Comparison of ENCODE assay signal across 7 cellular contexts in genomic region chr3:99920530-99921376, GRCh38.
DNase-seq lines count a peak whose midpoint lies in the region; ATAC-seq, FAIRE-seq and TF ChIP-seq lines count a peak whose summit lies in the region.

No MANE protein-coding gene starts in this region.

- H3K27me3 ChIP-seq in CD8-positive, alpha-beta T cell (ENCODE audit: insufficient read depth, low read length): no peaks in the 10 kb centered on the region

- no peaks in the 10 kb centered on the region for H3K36me3 ChIP-seq in HEK293 (ENCODE audit: control insufficient read depth in 2 of 2, insufficient read depth in 1 of 2, low read length in 2 of 2)
- no peaks in the 10 kb centered on the region for H3K36me3 ChIP-seq in CD8-positive, alpha-beta T cell (ENCODE audit: insufficient read depth, low read length)

- DNase-seq in RCC 7860 (ENCODE audit: low spot score) (peak; percentile 57), globus pallidus (ENCODE audit: low spot score) (peak; percentile 36), renal cortical epithelial cell (ENCODE audit: low read depth) (peak; percentile 44), T-helper 9 cell (no peak)
- no peak for DNase-seq in CD8-positive, alpha-beta T cell

- H3K9me3 ChIP-seq in HEK293 (ENCODE audit: control insufficient read depth, insufficient read depth, low read depth, low read length): no peaks in the 10 kb centered on the region
- no peaks in the 10 kb centered on the region for H3K9me3 ChIP-seq in CD8-positive, alpha-beta T cell (ENCODE audit: low read length)

- H3K36me3 Mint-ChIP-seq in CD8-positive, alpha-beta T cell: peaks cover 3% of the 10 kb centered on the region

- no peaks in the 10 kb centered on the region for H3K27me3 Mint-ChIP-seq in CD8-positive, alpha-beta T cell (ENCODE audit: low read depth)

- intact Hi-C loops in CD8-positive, alpha-beta T cell (cut with DNase I, micrococcal nuclease): no loop called here

- H3K27ac Mint-ChIP-seq in CD8-positive, alpha-beta T cell: no peak overlapping the region

- H3K4me1 ChIP-seq in HEK293 (ENCODE audit: control insufficient read depth, insufficient read depth, low read length): peaks cover 3% of the 10 kb centered on the region; the same call in 1 of the 2 replicates
- H3K4me1 ChIP-seq in CD8-positive, alpha-beta T cell (ENCODE audit: insufficient read depth, low read length): no peaks in the 10 kb centered on the region

- TF ChIP-seq CTCF in HEK293 (tag by site-specific recombination; IDR thresholded peaks at IDR 0.05): no peak
- no peak for TF ChIP-seq CTCF in CD8-positive, alpha-beta T cell (IDR thresholded peaks at IDR 0.05)

- no peak overlapping the region for H3K4me3 Mint-ChIP-seq in CD8-positive, alpha-beta T cell

- no peak for ATAC-seq in CD8-positive, alpha-beta T cell
- no peak for ATAC-seq in GM21423 (IDR thresholded peaks at IDR 0.05; ENCODE audit: unreplicated experiment)

- peak overlapping the region; percentile 8 for H3K27ac ChIP-seq in HEK293 (ENCODE audit: extremely low read depth, low read depth, low read length)
- H3K27ac ChIP-seq in CD8-positive, alpha-beta T cell (ENCODE audit: low read depth, low read length): no peak overlapping the region

- CTCF ChIA-PET in HEK293 (lab: Yijun Ruan, JAX): no interaction called here
- CTCF ChIA-PET in CD8-positive, alpha-beta T cell (lab: Charles Lee): no interaction called here

- H3K4me1 Mint-ChIP-seq in CD8-positive, alpha-beta T cell (ENCODE audit: low read depth): peaks cover 8% of the 10 kb centered on the region

- POLR2A ChIA-PET in HEK293 (lab: Yijun Ruan, JAX): no interaction called here
- POLR2A ChIA-PET in CD8-positive, alpha-beta T cell (lab: Charles Lee): no interaction called here

- no peak overlapping the region for H3K4me3 ChIP-seq in HEK293 (ENCODE audit: low read depth, low read length)
- H3K4me3 ChIP-seq in CD8-positive, alpha-beta T cell (ENCODE audit: low read depth, low read length): no peak overlapping the region

- H3K9me3 Mint-ChIP-seq in CD8-positive, alpha-beta T cell: no peaks in the 10 kb centered on the region

- no peak for FAIRE-seq in RCC 7860 (lab: Jason Lieb, UNC)

TF ChIP-seq in HEK293, 187 proteins besides CTCF, POLR2A, EP300 and RAD21 (continues in another document):
- no peak for TF ChIP-seq HOXC10 (CRISPR knock-in tag; IDR thresholded peaks at IDR 0.05)
- TF ChIP-seq SETDB1 (IDR thresholded peaks at IDR 0.05; ENCODE audit: insufficient read length, low read length): no peak
- no peak for TF ChIP-seq ZNF274 (IDR thresholded peaks at IDR 0.05; ENCODE audit: low read length)
- no peak for TF ChIP-seq ZNF274 (tag by site-specific recombination; IDR thresholded peaks at IDR 0.05; ENCODE audit: borderline replicate concordance)
- peak; percentile 79 for TF ChIP-seq ZNF843 (tag by site-specific recombination; IDR thresholded peaks at IDR 0.05)
- peak; percentile 51 for TF ChIP-seq IKZF3 (tag by site-specific recombination; IDR thresholded peaks at IDR 0.05)
- TF ChIP-seq ZNF398 (tag by site-specific recombination; IDR thresholded peaks at IDR 0.05): peak; percentile 32; the same call in 1 of the 2 replicates
- TF ChIP-seq ZNF548 (tag by site-specific recombination; IDR thresholded peaks at IDR 0.05): no peak
- TF ChIP-seq ZEB2 (tag by site-specific recombination; IDR thresholded peaks at IDR 0.05): 0 out of 2 replicates have a peak, but pooled peaks have one; percentile 69
- TF ChIP-seq ZNF639 (tag by site-specific recombination; IDR thresholded peaks at IDR 0.05): peak; percentile 40; the same call in 1 of the 2 replicates
- TF ChIP-seq RBAK (tag by site-specific recombination; IDR thresholded peaks at IDR 0.05): no peak
- 0 out of 2 replicates have a peak, but pooled peaks have one; percentile 34 for TF ChIP-seq ZXDB (tag by site-specific recombination; IDR thresholded peaks at IDR 0.05)
- peak; percentile 22; the same call in 1 of the 2 replicates for TF ChIP-seq GLIS1 (tag by site-specific recombination; IDR thresholded peaks at IDR 0.05)
- TF ChIP-seq PRDM10 (tag by site-specific recombination; IDR thresholded peaks at IDR 0.05): peak; percentile 90
- TF ChIP-seq ZSCAN16 (tag by site-specific recombination; IDR thresholded peaks at IDR 0.05): no peak
- TF ChIP-seq ZNF580 (tag by site-specific recombination; IDR thresholded peaks at IDR 0.05): peak; percentile 29; the same call in 1 of the 2 replicates
- 0 out of 2 replicates have a peak, but pooled peaks have one; percentile 29 for TF ChIP-seq PRDM4 (tag by site-specific recombination; IDR thresholded peaks at IDR 0.05)
- TF ChIP-seq ZNF324 (tag by site-specific recombination; IDR thresholded peaks at IDR 0.05): 0 out of 2 replicates have a peak, but pooled peaks have one; percentile 45
- peak; percentile 45; the same call in 1 of the 2 replicates for TF ChIP-seq KLF8 (tag by site-specific recombination; IDR thresholded peaks at IDR 0.05)
- TF ChIP-seq WT1 (tag by site-specific recombination; IDR thresholded peaks at IDR 0.05): peak; percentile 81

Comparison
In these comparisons a context has a peak if more than half of its experiments do, and no peak if none do; other contexts are left out.
1. DNase-seq: peak in RCC 7860 (single experiment), globus pallidus (single experiment) and renal cortical epithelial cell (single experiment); none in CD8-positive, alpha-beta T cell (0 of 7) and T-helper 9 cell (single experiment).